9 cellular contexts compared by ENCODE assay signal in the genomic region with DNA sequence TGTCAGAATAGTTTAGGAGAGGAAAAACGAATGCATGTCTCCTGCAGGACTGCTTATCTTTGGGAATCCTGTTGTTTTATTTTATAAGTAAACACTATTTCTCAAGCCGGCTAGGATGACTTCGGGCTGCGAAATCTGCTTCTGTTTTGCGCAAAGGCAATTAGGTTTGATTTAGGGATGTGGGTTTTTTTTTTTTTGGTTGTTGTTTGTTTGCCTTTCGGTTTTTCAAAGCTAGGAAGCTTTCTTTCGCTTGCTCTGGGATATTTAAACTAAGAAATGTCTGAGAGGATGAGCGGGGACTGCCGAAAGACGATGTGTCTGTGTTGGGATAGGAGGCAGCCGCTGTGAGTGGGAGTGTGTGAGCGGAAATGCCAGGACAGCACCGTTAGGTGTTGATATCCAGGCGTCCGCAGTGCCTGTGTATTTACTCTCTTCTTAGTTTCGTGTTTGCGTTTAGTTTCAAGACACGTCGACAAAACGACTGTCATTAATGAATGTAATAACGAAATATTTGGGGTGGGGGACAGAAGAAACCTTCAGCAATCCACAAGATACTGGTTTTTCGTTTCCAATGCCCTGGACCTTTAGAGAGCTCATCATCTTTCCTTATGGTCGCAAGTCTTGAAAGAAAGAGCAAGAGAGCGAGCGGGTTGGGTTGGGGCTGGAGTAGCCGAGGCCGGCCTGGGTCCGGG. TPM values are rescaled to one million over a fixed set of nuclear protein-coding genes. Genes with fewer than 3 reads are reported as not detected.
DNase-seq lines count a peak whose midpoint lies in the region; ATAC-seq and TF ChIP-seq lines count a peak whose summit lies in the region.
"Had no signal": no experiment of that assay in that cellular context is flagged by ENCODE, and none has a peak within 500 bp of the region (broad histone marks: within the 10 kb centered on the region; RNA-seq: fewer than 3 reads in every experiment).

No MANE protein-coding gene starts in this region.

- peak overlapping the region; percentile 50 for H3K27ac Mint-ChIP-seq in Calu3 (ENCODE audit: unreplicated experiment)
- peak overlapping the region; percentile 79 to 94 (median 93) for H3K27ac Mint-ChIP-seq in IgD-negative memory B cell
- no peak overlapping the region for H3K27ac Mint-ChIP-seq in activated naive CD8-positive, alpha-beta T cell
- H3K27ac Mint-ChIP-seq in naive thymus-derived CD4-positive, alpha-beta T cell, result peak overlapping the region in 4 of 9 donors; percentile 36 to 77 (median 42)

- H3K36me3 ChIP-seq in naive thymus-derived CD4-positive, alpha-beta T cell (ENCODE audit: control insufficient read depth in 2 of 3, insufficient read depth in 3 of 3, low read length in 3 of 3), result no peaks in the 10 kb centered on the region

- H3K4me3 Mint-ChIP-seq in Calu3 (ENCODE audit: low read depth, unreplicated experiment) (peak overlapping the region; percentile 79), IgD-negative memory B cell (peak overlapping the region; percentile 84 to 92 (median 90))
- peak overlapping the region; percentile 83 for H3K4me3 Mint-ChIP-seq in activated naive CD8-positive, alpha-beta T cell
- peak overlapping the region; percentile 53 to 81 (median 74) for H3K4me3 Mint-ChIP-seq in naive thymus-derived CD4-positive, alpha-beta T cell

- H3K27me3 ChIP-seq in naive thymus-derived CD4-positive, alpha-beta T cell (ENCODE audit: control insufficient read depth in 2 of 2, insufficient read depth in 2 of 2, low read length in 2 of 2), result peaks cover 15 to 47% of the 10 kb centered on the region in 2 donors

- H3K9me3 Mint-ChIP-seq in Calu3 (ENCODE audit: low read depth, unreplicated experiment) (no peaks in the 10 kb centered on the region), IgD-negative memory B cell (peaks cover 0 to 4% (median 0%) of the 10 kb centered on the region in 3 donors)
- H3K9me3 Mint-ChIP-seq in activated naive CD8-positive, alpha-beta T cell (ENCODE audit: low read depth), result no peaks in the 10 kb centered on the region
- H3K9me3 Mint-ChIP-seq in naive thymus-derived CD4-positive, alpha-beta T cell, result peaks cover 0 to 4% (median under 1%) of the 10 kb centered on the region in 11 donors

- intact Hi-C loops in Calu3 (cut with micrococcal nuclease; ENCODE audit: unreplicated experiment), result no loop called here
- intact Hi-C loops in naive thymus-derived CD4-positive, alpha-beta T cell (cut with micrococcal nuclease), result loop anchor here in 1 of 2 donors (2.0 to 5.0 kb wide), 2 partner anchors 50 to 100 kb away; no protein-coding TSS in a partner anchor

- H3K36me3 Mint-ChIP-seq in Calu3 (ENCODE audit: insufficient read depth, unreplicated experiment), result peaks cover 57% of the 10 kb centered on the region
- H3K36me3 Mint-ChIP-seq in IgD-negative memory B cell, result peaks cover 2% of the 10 kb centered on the region
- no peaks in the 10 kb centered on the region for H3K36me3 Mint-ChIP-seq in activated naive CD8-positive, alpha-beta T cell
- H3K36me3 Mint-ChIP-seq in naive thymus-derived CD4-positive, alpha-beta T cell, result peaks cover 0 to 15% (median 0%) of the 10 kb centered on the region in 5 donors

- no peaks in the 10 kb centered on the region for H3K9me3 ChIP-seq in naive thymus-derived CD4-positive, alpha-beta T cell (ENCODE audit: control insufficient read depth in 2 of 3, low read length in 3 of 3)

- H3K4me1 ChIP-seq in naive thymus-derived CD4-positive, alpha-beta T cell (ENCODE audit: control insufficient read depth in 2 of 2, insufficient read depth in 2 of 2, low read length in 2 of 2), result peaks cover 39 to 65% of the 10 kb centered on the region in 2 donors

- no peak overlapping the region for H3K27ac ChIP-seq in naive thymus-derived CD4-positive, alpha-beta T cell (ENCODE audit: low read depth, low read length)

- TF ChIP-seq CTCF in Calu3 (IDR thresholded peaks at IDR 0.05; ENCODE audit: unreplicated experiment), result no peak

- H3K4me3 ChIP-seq in naive thymus-derived CD4-positive, alpha-beta T cell (ENCODE audit: low read length), result peak overlapping the region; percentile 2

- no peak for ATAC-seq in naive thymus-derived CD4-positive, alpha-beta T cell
- no peak for ATAC-seq in HG02759 (IDR thresholded peaks at IDR 0.05; ENCODE audit: unreplicated experiment)

- DNase-seq in Calu3 (no peak), SKM-1 (lab: John Stamatoyannopoulos, UW; ENCODE audit: unreplicated experiment) (no peak), T-helper 9 cell (no peak), NCI-H2171 (lab: John Stamatoyannopoulos, UW) (no peak)
- peak in 2 of 9 donors; percentile 12 to 25 for DNase-seq in naive thymus-derived CD4-positive, alpha-beta T cell

- POLR2A ChIA-PET in naive thymus-derived CD4-positive, alpha-beta T cell (lab: Charles Lee), result no interaction called here

- TSS peak; percentile 85 for BruUV-seq in Calu3 (replicated peaks; lab: Mats Ljungman, UMichigan)

- CTCF ChIA-PET in Calu3 (lab: Charles Lee), result interaction anchor here (0.5 to 1.5 kb wide), 9 partner anchors 8 to 477 kb away, joined by 3 to 10 read pairs (median 3); no protein-coding TSS in a partner anchor
- CTCF ChIA-PET in naive thymus-derived CD4-positive, alpha-beta T cell (lab: Charles Lee), result no interaction called here

- H3K4me1 Mint-ChIP-seq in Calu3 (ENCODE audit: low read depth, unreplicated experiment) (peaks cover 28% of the 10 kb centered on the region), IgD-negative memory B cell (peaks cover 36 to 54% (median 42%) of the 10 kb centered on the region in 3 donors)
- H3K4me1 Mint-ChIP-seq in activated naive CD8-positive, alpha-beta T cell (ENCODE audit: low read depth), result peaks cover 51% of the 10 kb centered on the region
- peaks cover 43 to 67% (median 54%) of the 10 kb centered on the region in 7 donors for H3K4me1 Mint-ChIP-seq in naive thymus-derived CD4-positive, alpha-beta T cell

- no peaks in the 10 kb centered on the region for H3K27me3 Mint-ChIP-seq in Calu3 (ENCODE audit: unreplicated experiment)
- H3K27me3 Mint-ChIP-seq in IgD-negative memory B cell, result peaks cover 60% of the 10 kb centered on the region
- H3K27me3 Mint-ChIP-seq in activated naive CD8-positive, alpha-beta T cell, result peaks cover 42% of the 10 kb centered on the region
- H3K27me3 Mint-ChIP-seq in naive thymus-derived CD4-positive, alpha-beta T cell, result peaks cover 80 to 90% (median 82%) of the 10 kb centered on the region in 5 donors

RNA-seq across cellular contexts. Expression of gene ISL2, which starts 0.6 kb away (rescaled TPM):
- total RNA-seq in Calu3 (2022), result 5.3 and 7.6 TPM in 2 replicates
- 0.89 TPM for polyA plus RNA-seq in IgD-negative memory B cell
- total RNA-seq in naive thymus-derived CD4-positive, alpha-beta T cell, result under 1 TPM in 3 of 5 experiments, not detected in 2; 0.21 to 0.51 (median 0.27) TPM
- not detected for polyA plus RNA-seq in naive thymus-derived CD4-positive, alpha-beta T cell
- total RNA-seq: lower leg skin had no signal

RNA-seq across cellular contexts. Expression of gene ETFA, which starts 25.9 kb away (rescaled TPM):
- 230 and 252 TPM in 2 replicates for total RNA-seq in Calu3 (2022)
- 107 TPM for polyA plus RNA-seq in IgD-negative memory B cell
- total RNA-seq in naive thymus-derived CD4-positive, alpha-beta T cell, result 100 to 1,000 TPM in 1 of 5 experiments, 10 to 100 TPM in 4; 38.3 to 102 (median 47.8) TPM
- polyA plus RNA-seq in naive thymus-derived CD4-positive, alpha-beta T cell, result 100 to 1,000 TPM in 1 of 2 donors, 10 to 100 TPM in 1; 99.1 to 109 TPM
